ENCODE assay signal across 8 cellular contexts in the genomic region with DNA sequence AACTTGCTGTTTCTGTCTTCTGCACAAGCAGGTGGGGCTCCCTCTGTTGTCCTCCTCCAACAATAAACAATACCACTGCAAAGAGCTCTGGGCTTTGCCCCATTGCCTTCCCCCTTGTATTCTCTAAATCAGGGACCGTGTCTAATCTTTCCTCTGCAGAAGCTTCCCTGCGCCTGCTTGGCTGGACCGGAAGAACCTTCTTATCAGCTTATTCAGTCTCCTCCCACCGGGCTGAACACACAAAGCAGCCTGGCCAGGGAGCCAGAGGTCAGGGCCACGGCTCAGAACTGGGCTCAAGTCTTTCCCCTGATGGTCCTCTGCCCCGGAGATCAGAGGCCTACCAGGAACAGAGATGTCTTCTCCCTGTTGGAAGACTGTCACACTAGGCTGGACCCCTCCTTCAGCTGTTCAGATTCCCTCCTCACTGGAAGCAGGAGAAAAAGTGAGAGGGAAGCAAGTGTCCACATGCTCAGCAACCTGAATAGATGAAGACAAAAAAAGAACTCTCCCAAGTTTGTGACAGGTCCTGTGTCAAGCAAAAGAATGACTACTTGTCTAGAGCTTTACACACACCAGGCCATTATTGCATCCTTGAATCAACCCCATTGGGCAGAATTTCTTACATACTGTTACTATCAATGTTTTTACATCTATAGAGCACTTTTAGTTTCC.
DNase-seq lines count a peak whose midpoint lies in the region; ATAC-seq and TF ChIP-seq lines count a peak whose summit lies in the region.

No MANE protein-coding gene starts in this region.

- peak; percentile 61 for DNase-seq in COLO668 (lab: John Stamatoyannopoulos, UW; ENCODE audit: unreplicated experiment)
- DNase-seq in NCI-H226: peak; percentile 56
- peak in 4 of 10 donors; percentile 38 to 58 (median 54) for DNase-seq in dorsolateral prefrontal cortex
- DNase-seq in SHP77 treated with DMSO at 0.1 percent for 48 hours (lab: John Stamatoyannopoulos, UW): no peak
- no peak for DNase-seq in lower leg skin (ENCODE audit: low spot score in 2 of 2)
- no peak for DNase-seq in activated CD8-positive, alpha-beta memory T cell treated with anti-CD3 and anti-CD28 coated beads, Interleukin-2, amount 50 U/mL, for 4 hours

- WGBS in lower leg skin, 2 donors: 26 to 31% methylated on average over 6 of the region's 6 CpGs

- no peaks in the 10 kb centered on the region for H3K9me3 ChIP-seq in mucosa of rectum (ENCODE audit: control insufficient read depth in 2 of 2, low read length in 2 of 2)

- TF ChIP-seq POLR2A in lower leg skin (IDR thresholded peaks at IDR 0.05): no peak

- ATAC-seq in GM21360 (IDR thresholded peaks at IDR 0.05; ENCODE audit: unreplicated experiment): peak; percentile 62

- H3K27me3 ChIP-seq in dorsolateral prefrontal cortex (no peaks in the 10 kb centered on the region), mucosa of rectum (ENCODE audit: control insufficient read depth in 2 of 2, insufficient read depth in 2 of 2, low read length in 2 of 2) (no peaks in the 10 kb centered on the region)

- peak overlapping the region in 1 of 2 donors; percentile 26 for H3K9ac ChIP-seq in mucosa of rectum (ENCODE audit: low read depth in 1 of 2, low read length in 2 of 2)

- H3K27ac ChIP-seq in dorsolateral prefrontal cortex (peak overlapping the region; percentile 38 to 98 (median 90)), mucosa of rectum (ENCODE audit: low read depth in 2 of 2, low read length in 2 of 2) (peak overlapping the region in 1 of 2 donors; percentile 35)

- TF ChIP-seq CTCF in dorsolateral prefrontal cortex (IDR thresholded peaks at IDR 0.05 in 54 of 56, conservative IDR thresholded peaks at IDR 0.05 in 2 of 56; ENCODE audit: low read depth in 1 of 56, partially characterized antibody in 56 of 56) (peak in 12 of 56 donors; percentile 7 to 32 (median 20)), lower leg skin (IDR thresholded peaks at IDR 0.05) (no peak)

- no peaks in the 10 kb centered on the region for H3K36me3 ChIP-seq in mucosa of rectum (ENCODE audit: control insufficient read depth in 2 of 2, insufficient read depth in 2 of 2, low read length in 2 of 2)

- intact Hi-C loops in dorsolateral prefrontal cortex (cut with DNase I): loop anchor here in 1 of 2 donors (2.0 kb wide), 1 partner anchor 19 kb away; no protein-coding TSS in a partner anchor
- intact Hi-C loops in lower leg skin (cut with DNase I; ENCODE audit: low total_unique reads): no loop called here

- H3K4me1 ChIP-seq in mucosa of rectum (ENCODE audit: control insufficient read depth in 2 of 2, insufficient read depth in 2 of 2, low read length in 2 of 2): peaks cover 12 to 13% of the 10 kb centered on the region in 2 donors

- peak overlapping the region in 10 of 59 donors; percentile 1 to 23 (median 8) for H3K4me3 ChIP-seq in dorsolateral prefrontal cortex
- peak overlapping the region; percentile 10 for H3K4me3 ChIP-seq in mucosa of rectum (ENCODE audit: low read length in 2 of 2)
- H3K4me3 ChIP-seq in lower leg skin (ENCODE audit: low read depth, poor library complexity, severe bottlenecking): no peak overlapping the region

Comparison
In these comparisons a context has a peak if more than half of its experiments do, and no peak if none do; other contexts are left out.
1. DNase-seq: peak in COLO668 (single experiment) and NCI-H226 (single experiment); none in SHP77 treated with DMSO at 0.1 percent for 48 hours (single experiment), lower leg skin (0 of 2) and activated CD8-positive, alpha-beta memory T cell treated with anti-CD3 and anti-CD28 coated beads, Interleukin-2, amount 50 U/mL, for 4 hours (single experiment).